ENCODE assay signal across 8 cellular contexts in genomic region chr4:24686866-24687672, GRCh38.
DNase-seq lines count a peak whose midpoint lies in the region; ATAC-seq, FAIRE-seq and TF ChIP-seq lines count a peak whose summit lies in the region.

No MANE protein-coding gene starts in this region.

- no peaks in the 10 kb centered on the region for H3K4me1 ChIP-seq in Karpas-422 (ENCODE audit: low read length)
- H3K4me1 ChIP-seq in pancreas, result no peaks in the 10 kb centered on the region

- no peak overlapping the region for H2AFZ ChIP-seq in Karpas-422 (ENCODE audit: low read length)

- no peaks in the 10 kb centered on the region for H3K9me3 ChIP-seq in Karpas-422 (ENCODE audit: low read length)
- no peaks in the 10 kb centered on the region for H3K9me3 ChIP-seq in pancreas

- H3K27ac ChIP-seq in Karpas-422 (ENCODE audit: low read length), result no peak overlapping the region
- H3K27ac ChIP-seq in dorsolateral prefrontal cortex, result peak overlapping the region in 8 of 59 donors; percentile 5 to 41 (median 22)
- H3K27ac ChIP-seq in pancreas, result no peak overlapping the region

- intact Hi-C loops in dorsolateral prefrontal cortex (cut with DNase I), result no loop called here
- intact Hi-C loops in pancreas (cut with DNase I), result no loop called here

- no peaks in the 10 kb centered on the region for H3K36me3 ChIP-seq in Karpas-422 (ENCODE audit: insufficient read depth, low read length)
- no peaks in the 10 kb centered on the region for H3K36me3 ChIP-seq in pancreas

- H3K79me2 ChIP-seq in Karpas-422 (ENCODE audit: low read length), result no peaks in the 10 kb centered on the region

- ATAC-seq in pancreas (peak; percentile 53 to 75 (median 68)), GM21737 (IDR thresholded peaks at IDR 0.05; ENCODE audit: unreplicated experiment) (no peak), GM21423 (IDR thresholded peaks at IDR 0.05; ENCODE audit: unreplicated experiment) (no peak)

- H3K4me3 ChIP-seq in Karpas-422 (ENCODE audit: low read length) (no peak overlapping the region), dorsolateral prefrontal cortex (no peak overlapping the region), pancreas (no peak overlapping the region)

- WGBS in pancreas, 2 donors, result 41 to 48% methylated on average over 13 of the region's 13 CpGs

- H3K9ac ChIP-seq in Karpas-422 (ENCODE audit: low read length), result no peak overlapping the region

- peak; percentile 65 for DNase-seq in Karpas-422
- peak in 2 of 10 donors; percentile 47 to 48 for DNase-seq in dorsolateral prefrontal cortex
- peak in 2 of 6 donors; percentile 27 to 67 for DNase-seq in pancreas
- no peak for DNase-seq in NCI-H1694 (lab: John Stamatoyannopoulos, UW)
- DNase-seq in NK-92 (lab: John Stamatoyannopoulos, UW; ENCODE audit: unreplicated experiment), result no peak

- peak; percentile 70 for TF ChIP-seq CTCF in GM12873 (IDR thresholded peaks at IDR 0.05; ENCODE audit: insufficient read depth, low read depth, low read length, missing control alignments)
- TF ChIP-seq CTCF in dorsolateral prefrontal cortex (IDR thresholded peaks at IDR 0.05 in 54 of 56, conservative IDR thresholded peaks at IDR 0.05 in 2 of 56; ENCODE audit: low read depth in 1 of 56, partially characterized antibody in 56 of 56), result peak in 53 of 56 donors; percentile 15 to 70 (median 46)
- TF ChIP-seq CTCF in pancreas (IDR thresholded peaks at IDR 0.05), result peak in 3 of 4 donors; percentile 26 to 41 (median 37)

- H3K27me3 ChIP-seq in Karpas-422 (ENCODE audit: low read length) (no peaks in the 10 kb centered on the region), dorsolateral prefrontal cortex (no peaks in the 10 kb centered on the region), pancreas (no peaks in the 10 kb centered on the region)

- no peaks in the 10 kb centered on the region for H3K9me2 ChIP-seq in Karpas-422 (replicated peaks; ENCODE audit: insufficient read depth, low read length)

- no peaks in the 10 kb centered on the region for H4K20me1 ChIP-seq in Karpas-422 (ENCODE audit: insufficient read depth, low read depth, low read length)

- H3K4me2 ChIP-seq in Karpas-422 (ENCODE audit: low read depth, low read length, poor library complexity, severe bottlenecking), result no peak overlapping the region

- no peak for FAIRE-seq in pancreas (lab: Jason Lieb, UNC)

Comparison
In these comparisons a context has a peak if more than half of its experiments do, and no peak if none do; other contexts are left out.
1. ATAC-seq: peak in pancreas (4 of 4); none in GM21737 (single experiment) and GM21423 (single experiment).
2. Peak in every context shown above with its lines, with median percentiles within 50 percentile points of each other: CTCF ChIP-seq.